In the genomic region with DNA sequence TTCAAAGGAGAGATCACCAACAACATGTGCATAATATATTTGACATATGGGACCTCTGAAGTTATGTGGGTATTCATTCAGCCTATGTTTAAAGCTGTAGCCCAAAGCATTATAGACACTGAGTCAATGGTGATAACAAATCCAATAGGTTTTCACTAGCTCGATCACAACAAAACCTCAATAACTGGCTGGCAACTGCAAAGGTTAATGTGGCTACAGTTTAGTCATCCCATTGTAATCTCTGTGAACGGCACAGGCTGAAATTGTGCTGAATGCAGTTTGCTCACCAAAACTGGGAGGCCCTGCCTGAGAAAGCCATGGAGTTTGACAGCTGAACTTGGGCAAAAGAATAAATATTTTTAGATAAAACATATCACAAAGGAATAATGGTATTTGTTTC, we compare ENCODE assay signal across 19 cellular contexts.
DNase-seq lines count a peak whose midpoint lies in the region; ATAC-seq, FAIRE-seq and TF ChIP-seq lines count a peak whose summit lies in the region.
"Had no signal": no experiment of that assay in that cellular context is flagged by ENCODE, and none has a peak within 500 bp of the region (broad histone marks: within the 10 kb centered on the region; RNA-seq: fewer than 3 reads in every experiment).

No MANE protein-coding gene starts in this region.

- H3K36me3 Mint-ChIP-seq in activated T-helper 17 cell treated with anti-CD3 and anti-CD28 coated beads, Interleukin-2, amount 50 U/mL, for 72 hours (ENCODE audit: low read depth), result no peaks in the 10 kb centered on the region
- H3K36me3 Mint-ChIP-seq: CD14-positive monocyte had no signal

- H3K27me3 ChIP-seq in BLaER1, result no peaks in the 10 kb centered on the region
- H3K27me3 ChIP-seq in osteoblast (ENCODE audit: insufficient read depth, low read length), result no peaks in the 10 kb centered on the region
- H3K27me3 ChIP-seq in small intestine (ENCODE audit: control insufficient read depth in 2 of 2, insufficient read depth in 2 of 2, low read length in 2 of 2), result no peaks in the 10 kb centered on the region
- H3K27me3 ChIP-seq: Peyer's patch, testis had no signal

- H3K36me3 ChIP-seq in BLaER1 (peaks cover 8% of the 10 kb centered on the region; the same call in 1 of the 2 replicates), osteoblast (ENCODE audit: insufficient read depth, low read length) (no peaks in the 10 kb centered on the region), small intestine (ENCODE audit: control insufficient read depth in 2 of 2, insufficient read depth in 2 of 2, low read length in 2 of 2) (no peaks in the 10 kb centered on the region)
- H3K36me3 ChIP-seq: Peyer's patch had no signal

- no peak for TF ChIP-seq CTCF in osteoblast (IDR thresholded peaks at IDR 0.05; ENCODE audit: extremely low read depth, low read depth, low read length)

- H3K9ac ChIP-seq in BLaER1, result no peak overlapping the region

- peaks cover 59% of the 10 kb centered on the region for H3K9me3 ChIP-seq in BLaER1
- H3K9me3 ChIP-seq in osteoblast (ENCODE audit: low read depth, low read length), result no peaks in the 10 kb centered on the region
- no peaks in the 10 kb centered on the region for H3K9me3 ChIP-seq in small intestine (ENCODE audit: control insufficient read depth, low read depth)
- H3K9me3 ChIP-seq: Peyer's patch, testis had no signal

- H3K27ac Mint-ChIP-seq in activated T-helper 17 cell treated with anti-CD3 and anti-CD28 coated beads, Interleukin-2, amount 50 U/mL, for 72 hours, result no peak overlapping the region

- DNase-seq in HCEC 1CT, result peak; percentile 60
- DNase-seq in osteoblast (ENCODE audit: insufficient read length, low spot score, missing footprints), result peak; percentile 77
- DNase-seq in small intestine, result no peak
- no peak for DNase-seq in NCI-H2196 treated with DMSO at 0.1 percent for 48 hours (lab: John Stamatoyannopoulos, UW; ENCODE audit: unreplicated experiment)
- DNase-seq: activated CD4-positive, alpha-beta T cell treated with anti-CD3 and anti-CD28 coated beads for 1 hour; anterior cingulate cortex; DMS79; mesenchymal stem cell; NCI-H2081 treated with DMSO at 0.1 percent for 48 hours; NCI-H774; Peyer's patch; retina; testis had no signal

- H3K27me3 Mint-ChIP-seq in activated T-helper 17 cell treated with anti-CD3 and anti-CD28 coated beads, Interleukin-2, amount 50 U/mL, for 72 hours, result no peaks in the 10 kb centered on the region

- WGBS in small intestine, 3 donors, result 61 to 63% (median 61%) methylated on average over 2 of the region's 2 CpGs

- H3K9me3 Mint-ChIP-seq in activated T-helper 17 cell treated with anti-CD3 and anti-CD28 coated beads, Interleukin-2, amount 50 U/mL, for 72 hours, result no peaks in the 10 kb centered on the region

- H3K4me1 ChIP-seq in BLaER1 (peaks cover 83% of the 10 kb centered on the region), osteoblast (ENCODE audit: insufficient read depth, low read length) (peaks cover 34% of the 10 kb centered on the region), small intestine (ENCODE audit: control insufficient read depth in 2 of 2, insufficient read depth in 1 of 2, low read depth in 1 of 2, low read length in 1 of 2) (no peaks in the 10 kb centered on the region)
- H3K4me1 ChIP-seq: Peyer's patch, testis had no signal

- no peaks in the 10 kb centered on the region for H3K79me2 ChIP-seq in osteoblast (ENCODE audit: insufficient read depth, low read length)

- H3K27ac ChIP-seq in BLaER1, result peak overlapping the region; percentile 40; the same call in 1 of the 2 replicates
- peak overlapping the region; percentile 67 for H3K27ac ChIP-seq in osteoblast (ENCODE audit: low read depth, low read length)
- no peak overlapping the region for H3K27ac ChIP-seq in small intestine (ENCODE audit: low read depth in 1 of 2, low read length in 1 of 2)
- H3K27ac ChIP-seq: Peyer's patch, testis had no signal

- peak; percentile 63 for ATAC-seq in activated T-helper 17 cell treated with anti-CD3 and anti-CD28 coated beads, Interleukin-2, amount 50 U/mL, for 72 hours (replicated peaks)
- ATAC-seq in GM21526 (IDR thresholded peaks at IDR 0.05; ENCODE audit: low FRiP score, unreplicated experiment), result no peak

- H3K4me3 Mint-ChIP-seq in activated T-helper 17 cell treated with anti-CD3 and anti-CD28 coated beads, Interleukin-2, amount 50 U/mL, for 72 hours, result no peak overlapping the region
- H3K4me3 Mint-ChIP-seq: CD14-positive monocyte had no signal

- no peak for FAIRE-seq in small intestine (lab: Jason Lieb, UNC)
- FAIRE-seq: colon, H54 had no signal

- H3K4me1 Mint-ChIP-seq in activated T-helper 17 cell treated with anti-CD3 and anti-CD28 coated beads, Interleukin-2, amount 50 U/mL, for 72 hours, result peaks cover 31% of the 10 kb centered on the region

- H2AFZ ChIP-seq in osteoblast (ENCODE audit: low read length), result no peak overlapping the region

- no peaks in the 10 kb centered on the region for H4K20me1 ChIP-seq in BLaER1
- no peaks in the 10 kb centered on the region for H4K20me1 ChIP-seq in osteoblast (ENCODE audit: insufficient read depth, low read length)

- H3K4me2 ChIP-seq in BLaER1 (peak overlapping the region; percentile 41; the same call in 1 of the 2 replicates), osteoblast (ENCODE audit: insufficient read depth, low read length) (peak overlapping the region; percentile 64)

- H3K4me3 ChIP-seq in BLaER1 (no peak overlapping the region), osteoblast (ENCODE audit: insufficient read depth, low read length) (no peak overlapping the region), small intestine (ENCODE audit: low read depth in 1 of 2, low read length in 2 of 2) (no peak overlapping the region)
- H3K4me3 ChIP-seq: Peyer's patch, testis had no signal

Comparison
In these comparisons a context has a peak if more than half of its experiments do, and no peak if none do; other contexts are left out.
1. H3K27ac ChIP-seq: peak in BLaER1 (single experiment) and osteoblast (single experiment); none in small intestine (0 of 2).
2. DNase-seq: peak in HCEC 1CT (single experiment) and osteoblast (single experiment); none in small intestine (single experiment) and NCI-H2196 treated with DMSO at 0.1 percent for 48 hours (single experiment).